ENCODE assay signal across 1 cellular context in the genomic region with DNA sequence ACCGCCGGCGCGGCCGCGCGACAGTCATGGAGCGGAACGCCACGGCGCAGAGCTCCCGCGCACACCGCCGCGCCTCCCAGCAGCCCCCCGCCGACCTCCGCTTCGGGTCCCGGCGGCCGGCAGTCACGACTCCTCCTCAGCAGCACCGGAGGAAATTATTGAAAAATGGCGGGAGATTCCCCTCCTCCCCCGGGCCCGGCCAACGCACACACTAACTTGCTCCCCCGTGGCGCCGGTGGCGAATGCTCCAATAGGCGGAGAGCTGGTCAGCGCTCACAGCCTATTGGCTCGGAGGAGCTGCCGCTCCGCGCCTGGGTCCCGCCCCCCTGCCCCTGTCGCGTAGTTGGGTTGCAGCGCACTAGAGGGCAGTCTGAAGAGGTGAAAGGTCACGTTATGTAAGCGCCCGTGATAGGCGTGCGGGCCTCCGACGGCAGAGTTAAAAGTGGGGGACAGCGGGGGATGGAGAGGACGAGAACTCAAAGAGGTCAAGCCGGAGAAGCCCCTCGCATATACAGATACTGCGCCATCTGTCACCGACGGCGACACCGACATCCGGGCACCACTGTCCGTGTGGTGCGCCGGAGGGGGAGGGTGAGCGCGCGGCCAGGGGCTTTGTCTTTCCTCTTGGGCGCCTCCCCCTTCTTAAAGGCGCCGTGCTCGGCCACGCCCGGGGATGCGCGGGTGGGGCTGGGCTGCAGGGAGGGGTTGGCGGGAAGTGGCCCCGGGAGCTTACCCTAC.
A peak's percentile ranks its signal among the peaks of the same experiment; 100 is the strongest.
TF ChIP-seq lines count a peak whose summit lies in the region.

A gene with protein sequence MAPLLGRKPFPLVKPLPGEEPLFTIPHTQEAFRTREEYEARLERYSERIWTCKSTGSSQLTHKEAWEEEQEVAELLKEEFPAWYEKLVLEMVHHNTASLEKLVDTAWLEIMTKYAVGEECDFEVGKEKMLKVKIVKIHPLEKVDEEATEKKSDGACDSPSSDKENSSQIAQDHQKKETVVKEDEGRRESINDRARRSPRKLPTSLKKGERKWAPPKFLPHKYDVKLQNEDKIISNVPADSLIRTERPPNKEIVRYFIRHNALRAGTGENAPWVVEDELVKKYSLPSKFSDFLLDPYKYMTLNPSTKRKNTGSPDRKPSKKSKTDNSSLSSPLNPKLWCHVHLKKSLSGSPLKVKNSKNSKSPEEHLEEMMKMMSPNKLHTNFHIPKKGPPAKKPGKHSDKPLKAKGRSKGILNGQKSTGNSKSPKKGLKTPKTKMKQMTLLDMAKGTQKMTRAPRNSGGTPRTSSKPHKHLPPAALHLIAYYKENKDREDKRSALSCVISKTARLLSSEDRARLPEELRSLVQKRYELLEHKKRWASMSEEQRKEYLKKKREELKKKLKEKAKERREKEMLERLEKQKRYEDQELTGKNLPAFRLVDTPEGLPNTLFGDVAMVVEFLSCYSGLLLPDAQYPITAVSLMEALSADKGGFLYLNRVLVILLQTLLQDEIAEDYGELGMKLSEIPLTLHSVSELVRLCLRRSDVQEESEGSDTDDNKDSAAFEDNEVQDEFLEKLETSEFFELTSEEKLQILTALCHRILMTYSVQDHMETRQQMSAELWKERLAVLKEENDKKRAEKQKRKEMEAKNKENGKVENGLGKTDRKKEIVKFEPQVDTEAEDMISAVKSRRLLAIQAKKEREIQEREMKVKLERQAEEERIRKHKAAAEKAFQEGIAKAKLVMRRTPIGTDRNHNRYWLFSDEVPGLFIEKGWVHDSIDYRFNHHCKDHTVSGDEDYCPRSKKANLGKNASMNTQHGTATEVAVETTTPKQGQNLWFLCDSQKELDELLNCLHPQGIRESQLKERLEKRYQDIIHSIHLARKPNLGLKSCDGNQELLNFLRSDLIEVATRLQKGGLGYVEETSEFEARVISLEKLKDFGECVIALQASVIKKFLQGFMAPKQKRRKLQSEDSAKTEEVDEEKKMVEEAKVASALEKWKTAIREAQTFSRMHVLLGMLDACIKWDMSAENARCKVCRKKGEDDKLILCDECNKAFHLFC (N-terminal part only) (minus strand): TSS at position 213 of the 738 bp plus-strand sequence. CDS start 360 bp downstream, outside the sequence.

TF ChIP-seq in HepG2, 621 proteins besides CTCF, POLR2A, EP300 and RAD21 (continued from another document and continues in another):
- TF ChIP-seq, protein P1, sequence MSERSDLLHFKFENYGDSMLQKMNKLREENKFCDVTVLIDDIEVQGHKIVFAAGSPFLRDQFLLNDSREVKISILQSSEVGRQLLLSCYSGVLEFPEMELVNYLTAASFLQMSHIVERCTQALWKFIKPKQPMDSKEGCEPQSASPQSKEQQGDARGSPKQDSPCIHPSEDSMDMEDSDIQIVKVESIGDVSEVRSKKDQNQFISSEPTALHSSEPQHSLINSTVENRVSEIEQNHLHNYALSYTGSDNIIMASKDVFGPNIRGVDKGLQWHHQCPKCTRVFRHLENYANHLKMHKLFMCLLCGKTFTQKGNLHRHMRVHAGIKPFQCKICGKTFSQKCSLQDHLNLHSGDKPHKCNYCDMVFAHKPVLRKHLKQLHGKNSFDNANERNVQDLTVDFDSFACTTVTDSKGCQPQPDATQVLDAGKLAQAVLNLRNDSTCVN (CRISPR knock-in tag; IDR thresholded peaks at IDR 0.05; ENCODE audit: borderline replicate concordance): peak; percentile 40; the same call in 1 of the 2 replicates
- TF ChIP-seq RNF2 (conservative IDR thresholded peaks at IDR 0.05; ENCODE audit: low read depth): peak; percentile 70; the same call in 1 of the 2 replicates
- TF ChIP-seq ZNF460 (CRISPR knock-in tag; IDR thresholded peaks at IDR 0.05; ENCODE audit: borderline replicate concordance): no peak; the same call in 1 of the 2 replicates
- peak; percentile 52; the same call in 1 of the 2 replicates for TF ChIP-seq ARHGAP35 (CRISPR knock-in tag; IDR thresholded peaks at IDR 0.05; ENCODE audit: borderline replicate concordance)
- peak; percentile 84; the same call in 1 of the 2 replicates for TF ChIP-seq ZSCAN9 (CRISPR knock-in tag; IDR thresholded peaks at IDR 0.05; ENCODE audit: borderline replicate concordance)
- TF ChIP-seq MTA1 (CRISPR knock-in tag; IDR thresholded peaks at IDR 0.05; ENCODE audit: borderline replicate concordance): peak; percentile 45; the same call in 1 of the 2 replicates
- TF ChIP-seq ZFY (CRISPR knock-in tag; IDR thresholded peaks at IDR 0.05): peak; percentile 86
- TF ChIP-seq HDAC1 (CRISPR knock-in tag; IDR thresholded peaks at IDR 0.05): peak; percentile 63
- TF ChIP-seq, protein P2, sequence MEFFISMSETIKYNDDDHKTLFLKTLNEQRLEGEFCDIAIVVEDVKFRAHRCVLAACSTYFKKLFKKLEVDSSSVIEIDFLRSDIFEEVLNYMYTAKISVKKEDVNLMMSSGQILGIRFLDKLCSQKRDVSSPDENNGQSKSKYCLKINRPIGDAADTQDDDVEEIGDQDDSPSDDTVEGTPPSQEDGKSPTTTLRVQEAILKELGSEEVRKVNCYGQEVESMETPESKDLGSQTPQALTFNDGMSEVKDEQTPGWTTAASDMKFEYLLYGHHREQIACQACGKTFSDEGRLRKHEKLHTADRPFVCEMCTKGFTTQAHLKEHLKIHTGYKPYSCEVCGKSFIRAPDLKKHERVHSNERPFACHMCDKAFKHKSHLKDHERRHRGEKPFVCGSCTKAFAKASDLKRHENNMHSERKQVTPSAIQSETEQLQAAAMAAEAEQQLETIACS (CRISPR knock-in tag; IDR thresholded peaks at IDR 0.05): peak; percentile 62
- TF ChIP-seq ZNF24 (IDR thresholded peaks at IDR 0.05): no peak; the same call in 1 of the 2 replicates
- TF ChIP-seq, protein P3, sequence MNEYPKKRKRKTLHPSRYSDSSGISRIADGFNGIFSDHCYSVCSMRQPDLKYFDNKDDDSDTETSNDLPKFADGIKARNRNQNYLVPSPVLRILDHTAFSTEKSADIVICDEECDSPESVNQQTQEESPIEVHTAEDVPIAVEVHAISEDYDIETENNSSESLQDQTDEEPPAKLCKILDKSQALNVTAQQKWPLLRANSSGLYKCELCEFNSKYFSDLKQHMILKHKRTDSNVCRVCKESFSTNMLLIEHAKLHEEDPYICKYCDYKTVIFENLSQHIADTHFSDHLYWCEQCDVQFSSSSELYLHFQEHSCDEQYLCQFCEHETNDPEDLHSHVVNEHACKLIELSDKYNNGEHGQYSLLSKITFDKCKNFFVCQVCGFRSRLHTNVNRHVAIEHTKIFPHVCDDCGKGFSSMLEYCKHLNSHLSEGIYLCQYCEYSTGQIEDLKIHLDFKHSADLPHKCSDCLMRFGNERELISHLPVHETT (CRISPR knock-in tag; conservative IDR thresholded peaks at IDR 0.05): peak; percentile 82
- TF ChIP-seq ZNF501 (CRISPR knock-in tag; IDR thresholded peaks at IDR 0.05): peak; percentile 76; the same call in 1 of the 2 replicates
- TF ChIP-seq FOXC1 (CRISPR knock-in tag; IDR thresholded peaks at IDR 0.05; ENCODE audit: borderline replicate concordance): peak; percentile 53
- peak; percentile 84 for TF ChIP-seq GABPB1 (CRISPR knock-in tag; IDR thresholded peaks at IDR 0.05)
- TF ChIP-seq, protein P4, sequence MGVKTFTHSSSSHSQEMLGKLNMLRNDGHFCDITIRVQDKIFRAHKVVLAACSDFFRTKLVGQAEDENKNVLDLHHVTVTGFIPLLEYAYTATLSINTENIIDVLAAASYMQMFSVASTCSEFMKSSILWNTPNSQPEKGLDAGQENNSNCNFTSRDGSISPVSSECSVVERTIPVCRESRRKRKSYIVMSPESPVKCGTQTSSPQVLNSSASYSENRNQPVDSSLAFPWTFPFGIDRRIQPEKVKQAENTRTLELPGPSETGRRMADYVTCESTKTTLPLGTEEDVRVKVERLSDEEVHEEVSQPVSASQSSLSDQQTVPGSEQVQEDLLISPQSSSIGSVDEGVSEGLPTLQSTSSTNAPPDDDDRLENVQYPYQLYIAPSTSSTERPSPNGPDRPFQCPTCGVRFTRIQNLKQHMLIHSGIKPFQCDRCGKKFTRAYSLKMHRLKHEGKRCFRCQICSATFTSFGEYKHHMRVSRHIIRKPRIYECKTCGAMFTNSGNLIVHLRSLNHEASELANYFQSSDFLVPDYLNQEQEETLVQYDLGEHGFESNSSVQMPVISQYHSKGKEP (CRISPR knock-in tag; IDR thresholded peaks at IDR 0.05): no peak
- TF ChIP-seq ZNF546 (CRISPR knock-in tag; conservative IDR thresholded peaks at IDR 0.05): no peak
- TF ChIP-seq KLF15 (CRISPR knock-in tag; IDR thresholded peaks at IDR 0.05; ENCODE audit: borderline replicate concordance): no peak
- peak; percentile 85 for TF ChIP-seq NR2F2 (IDR thresholded peaks at IDR 0.05; ENCODE audit: borderline replicate concordance, low read depth)
- TF ChIP-seq NR2F6 (IDR thresholded peaks at IDR 0.05): peak; percentile 99
- peak; percentile 97 for TF ChIP-seq NR2F6 (CRISPR knock-in tag; IDR thresholded peaks at IDR 0.05)
- TF ChIP-seq NAIF1 (CRISPR knock-in tag; IDR thresholded peaks at IDR 0.05; ENCODE audit: borderline replicate concordance): no peak
- TF ChIP-seq SIN3B (IDR thresholded peaks at IDR 0.05; ENCODE audit: low read length): peak; percentile 83
- TF ChIP-seq ZNF430 (CRISPR knock-in tag; IDR thresholded peaks at IDR 0.05): peak; percentile 65; the same call in 1 of the 2 replicates
- no peak for TF ChIP-seq ZNF577 (CRISPR knock-in tag; IDR thresholded peaks at IDR 0.05; ENCODE audit: borderline replicate concordance, low read depth)
- TF ChIP-seq TARDBP (CRISPR knock-in tag; IDR thresholded peaks at IDR 0.05): peak; percentile 64; the same call in 1 of the 2 replicates
- TF ChIP-seq, protein P5, sequence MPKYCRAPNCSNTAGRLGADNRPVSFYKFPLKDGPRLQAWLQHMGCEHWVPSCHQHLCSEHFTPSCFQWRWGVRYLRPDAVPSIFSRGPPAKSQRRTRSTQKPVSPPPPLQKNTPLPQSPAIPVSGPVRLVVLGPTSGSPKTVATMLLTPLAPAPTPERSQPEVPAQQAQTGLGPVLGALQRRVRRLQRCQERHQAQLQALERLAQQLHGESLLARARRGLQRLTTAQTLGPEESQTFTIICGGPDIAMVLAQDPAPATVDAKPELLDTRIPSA (CRISPR knock-in tag; IDR thresholded peaks at IDR 0.05; ENCODE audit: borderline replicate concordance): no peak
- TF ChIP-seq, protein P6, sequence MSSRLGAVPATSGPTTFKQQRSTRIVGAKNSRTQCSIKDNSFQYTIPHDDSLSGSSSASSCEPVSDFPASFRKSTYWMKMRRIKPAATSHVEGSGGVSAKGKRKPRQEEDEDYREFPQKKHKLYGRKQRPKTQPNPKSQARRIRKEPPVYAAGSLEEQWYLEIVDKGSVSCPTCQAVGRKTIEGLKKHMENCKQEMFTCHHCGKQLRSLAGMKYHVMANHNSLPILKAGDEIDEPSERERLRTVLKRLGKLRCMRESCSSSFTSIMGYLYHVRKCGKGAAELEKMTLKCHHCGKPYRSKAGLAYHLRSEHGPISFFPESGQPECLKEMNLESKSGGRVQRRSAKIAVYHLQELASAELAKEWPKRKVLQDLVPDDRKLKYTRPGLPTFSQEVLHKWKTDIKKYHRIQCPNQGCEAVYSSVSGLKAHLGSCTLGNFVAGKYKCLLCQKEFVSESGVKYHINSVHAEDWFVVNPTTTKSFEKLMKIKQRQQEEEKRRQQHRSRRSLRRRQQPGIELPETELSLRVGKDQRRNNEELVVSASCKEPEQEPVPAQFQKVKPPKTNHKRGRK (CRISPR knock-in tag; IDR thresholded peaks at IDR 0.05): no peak
- TF ChIP-seq, protein P7, sequence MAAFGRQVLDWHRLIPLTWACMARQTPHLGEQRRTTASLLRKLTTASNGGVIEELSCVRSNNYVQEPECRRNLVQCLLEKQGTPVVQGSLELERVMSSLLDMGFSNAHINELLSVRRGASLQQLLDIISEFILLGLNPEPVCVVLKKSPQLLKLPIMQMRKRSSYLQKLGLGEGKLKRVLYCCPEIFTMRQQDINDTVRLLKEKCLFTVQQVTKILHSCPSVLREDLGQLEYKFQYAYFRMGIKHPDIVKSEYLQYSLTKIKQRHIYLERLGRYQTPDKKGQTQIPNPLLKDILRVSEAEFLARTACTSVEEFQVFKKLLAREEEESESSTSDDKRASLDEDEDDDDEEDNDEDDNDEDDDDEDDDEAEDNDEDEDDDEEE (CRISPR knock-in tag; IDR thresholded peaks at IDR 0.05): 0 out of 2 replicates have a peak, but pooled peaks have one; percentile 35
- TF ChIP-seq GATAD2A (CRISPR knock-in tag; IDR thresholded peaks at IDR 0.05): peak; percentile 42
- peak; percentile 30 for TF ChIP-seq BRD4 (CRISPR knock-in tag; IDR thresholded peaks at IDR 0.05)
- TF ChIP-seq RARA (CRISPR knock-in tag; IDR thresholded peaks at IDR 0.05): peak; percentile 67
- peak; percentile 62 for TF ChIP-seq ELF3 (CRISPR knock-in tag; IDR thresholded peaks at IDR 0.05)
- TF ChIP-seq ZNF556 (CRISPR knock-in tag; IDR thresholded peaks at IDR 0.05; ENCODE audit: borderline replicate concordance): 0 out of 2 replicates have a peak, but pooled peaks have one; percentile 54
- peak; percentile 47; the same call in 1 of the 2 replicates for TF ChIP-seq SMAD3 (CRISPR knock-in tag; IDR thresholded peaks at IDR 0.05)
- TF ChIP-seq, protein P8, sequence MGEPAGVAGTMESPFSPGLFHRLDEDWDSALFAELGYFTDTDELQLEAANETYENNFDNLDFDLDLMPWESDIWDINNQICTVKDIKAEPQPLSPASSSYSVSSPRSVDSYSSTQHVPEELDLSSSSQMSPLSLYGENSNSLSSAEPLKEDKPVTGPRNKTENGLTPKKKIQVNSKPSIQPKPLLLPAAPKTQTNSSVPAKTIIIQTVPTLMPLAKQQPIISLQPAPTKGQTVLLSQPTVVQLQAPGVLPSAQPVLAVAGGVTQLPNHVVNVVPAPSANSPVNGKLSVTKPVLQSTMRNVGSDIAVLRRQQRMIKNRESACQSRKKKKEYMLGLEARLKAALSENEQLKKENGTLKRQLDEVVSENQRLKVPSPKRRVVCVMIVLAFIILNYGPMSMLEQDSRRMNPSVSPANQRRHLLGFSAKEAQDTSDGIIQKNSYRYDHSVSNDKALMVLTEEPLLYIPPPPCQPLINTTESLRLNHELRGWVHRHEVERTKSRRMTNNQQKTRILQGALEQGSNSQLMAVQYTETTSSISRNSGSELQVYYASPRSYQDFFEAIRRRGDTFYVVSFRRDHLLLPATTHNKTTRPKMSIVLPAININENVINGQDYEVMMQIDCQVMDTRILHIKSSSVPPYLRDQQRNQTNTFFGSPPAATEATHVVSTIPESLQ (CRISPR knock-in tag; conservative IDR thresholded peaks at IDR 0.05): no peak
- TF ChIP-seq TMF1 (CRISPR knock-in tag; IDR thresholded peaks at IDR 0.05; ENCODE audit: low read depth): 0 out of 2 replicates have a peak, but pooled peaks have one; percentile 49
- no peak for TF ChIP-seq ZBTB21 (CRISPR knock-in tag; IDR thresholded peaks at IDR 0.05)
- TF ChIP-seq EHMT2 (IDR thresholded peaks at IDR 0.05; ENCODE audit: borderline replicate concordance, low read depth, low read length): no peak
- TF ChIP-seq POGZ (CRISPR knock-in tag; IDR thresholded peaks at IDR 0.05): peak; percentile 50; the same call in 1 of the 2 replicates
- peak; percentile 75; the same call in 1 of the 2 replicates for TF ChIP-seq ZNF547 (CRISPR knock-in tag; IDR thresholded peaks at IDR 0.05)
- peak; percentile 54 for TF ChIP-seq IRF2 (CRISPR knock-in tag; IDR thresholded peaks at IDR 0.05)
- 0 out of 2 replicates have a peak, but pooled peaks have one; percentile 14 for TF ChIP-seq ZNF678 (CRISPR knock-in tag; IDR thresholded peaks at IDR 0.05)
- TF ChIP-seq NKX3-1 (CRISPR knock-in tag; IDR thresholded peaks at IDR 0.05): peak; percentile 75
- no peak for TF ChIP-seq ZFYVE20 (CRISPR knock-in tag; IDR thresholded peaks at IDR 0.05; ENCODE audit: borderline replicate concordance, low read depth)
- TF ChIP-seq, protein P9, sequence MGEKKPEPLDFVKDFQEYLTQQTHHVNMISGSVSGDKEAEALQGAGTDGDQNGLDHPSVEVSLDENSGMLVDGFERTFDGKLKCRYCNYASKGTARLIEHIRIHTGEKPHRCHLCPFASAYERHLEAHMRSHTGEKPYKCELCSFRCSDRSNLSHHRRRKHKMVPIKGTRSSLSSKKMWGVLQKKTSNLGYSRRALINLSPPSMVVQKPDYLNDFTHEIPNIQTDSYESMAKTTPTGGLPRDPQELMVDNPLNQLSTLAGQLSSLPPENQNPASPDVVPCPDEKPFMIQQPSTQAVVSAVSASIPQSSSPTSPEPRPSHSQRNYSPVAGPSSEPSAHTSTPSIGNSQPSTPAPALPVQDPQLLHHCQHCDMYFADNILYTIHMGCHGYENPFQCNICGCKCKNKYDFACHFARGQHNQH (CRISPR knock-in tag; IDR thresholded peaks at IDR 0.05): no peak; the same call in none of the 2 replicates
